ENCODE assay signal across 1 cellular context in genomic region chr7:130189281-130189782, GRCh38.
TF ChIP-seq lines count a peak whose summit lies in the region.

No MANE protein-coding gene starts in this region.

TF ChIP-seq in K562, 482 proteins besides CTCF, POLR2A, EP300 and RAD21:
- no peak for TF ChIP-seq FIP1L1 (IDR thresholded peaks at IDR 0.05; ENCODE audit: low read depth, low read length, poor library complexity, severe bottlenecking)
- TF ChIP-seq HNRNPK (IDR thresholded peaks at IDR 0.05; ENCODE audit: low read depth, low read length, poor library complexity, severe bottlenecking): no peak
- peak; percentile 65 for TF ChIP-seq NFE2 (IDR thresholded peaks at IDR 0.05; ENCODE audit: low read depth)
- peak; percentile 10; the same call in 1 of the 2 replicates for TF ChIP-seq MAFK (IDR thresholded peaks at IDR 0.05; ENCODE audit: low read length)
- TF ChIP-seq C11orf30 (IDR thresholded peaks at IDR 0.05; ENCODE audit: low read depth): peak; percentile 70
- peak; percentile 73 for TF ChIP-seq MAFG (tag; conservative IDR thresholded peaks at IDR 0.05)
- no peak for TF ChIP-seq CHAMP1 (IDR thresholded peaks at IDR 0.05)
- no peak for TF ChIP-seq ZNF324 (CRISPR knock-in tag; IDR thresholded peaks at IDR 0.05)
- TF ChIP-seq ZNF316 (IDR thresholded peaks at IDR 0.05): peak; percentile 79
TF ChIP-seq in K562: peak in this region for 5.
